In the genomic region with DNA sequence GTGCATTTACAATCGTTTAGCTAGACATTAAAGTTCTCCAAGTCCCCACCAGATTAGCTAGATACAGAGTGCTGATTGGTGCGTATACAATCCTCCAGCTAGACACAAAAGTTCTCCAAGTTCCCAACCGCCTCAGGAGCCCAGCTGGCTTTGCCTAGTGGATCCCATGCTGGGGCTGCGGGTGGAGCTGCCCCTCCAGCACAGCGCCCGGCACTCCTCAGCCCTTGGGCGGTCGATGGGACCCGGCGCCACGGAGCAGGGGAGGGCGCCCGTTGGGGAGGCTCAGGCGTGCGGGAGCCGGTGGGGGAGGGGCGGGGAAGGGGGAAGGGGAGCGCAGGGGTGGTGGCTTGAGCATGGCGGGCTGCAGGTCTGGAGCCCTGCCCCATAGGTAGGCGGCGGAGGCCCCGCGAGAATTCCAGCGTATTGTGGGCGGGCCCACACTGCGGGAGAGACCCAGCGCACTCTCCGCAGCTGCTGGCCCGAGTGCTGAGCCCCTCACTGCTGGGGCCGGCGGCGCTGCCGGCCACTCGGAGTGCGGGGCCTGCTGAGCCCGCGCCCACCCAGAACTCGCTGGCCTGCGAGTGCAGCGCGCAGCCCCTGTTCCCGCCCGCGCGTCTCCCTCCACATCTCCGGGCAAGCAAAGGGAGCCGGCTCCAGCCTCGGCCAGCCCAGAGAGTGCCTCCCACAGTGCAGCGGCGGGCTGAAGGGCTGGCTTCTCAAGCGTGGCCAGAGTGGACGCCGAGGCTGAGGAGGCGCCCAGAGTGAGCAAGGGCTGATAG, we compare ENCODE assay signal across 15 cellular contexts.
"Had no signal": no experiment of that assay in that cellular context is flagged by ENCODE, and none has a peak within 500 bp of the region (broad histone marks: within the 10 kb centered on the region; RNA-seq: fewer than 3 reads in every experiment).

No MANE protein-coding gene starts in this region.

- H3K4me1 ChIP-seq: breast epithelium, heart right ventricle, uterus had no signal

- H3K4me1 Mint-ChIP-seq: activated CD4-positive, alpha-beta memory T cell treated with anti-CD3 and anti-CD28 coated beads, Interleukin-2, amount 10 ng/mL, durations not matched to agents 7 days and 5 days; activated CD4-positive, alpha-beta T cell treated with anti-CD3 and anti-CD28 coated beads for 36 hours; naive thymus-derived CD8-positive, alpha-beta T cell had no signal

- H3K36me3 ChIP-seq: breast epithelium, heart right ventricle, thoracic aorta, uterus had no signal

- H3K27me3 Mint-ChIP-seq: activated CD4-positive, alpha-beta memory T cell treated with anti-CD3 and anti-CD28 coated beads, Interleukin-2, amount 10 ng/mL, durations not matched to agents 7 days and 5 days; activated CD4-positive, alpha-beta T cell treated with anti-CD3 and anti-CD28 coated beads for 36 hours; naive thymus-derived CD8-positive, alpha-beta T cell; stimulated activated naive CD8-positive, alpha-beta T cell treated with anti-CD3 and anti-CD28 coated beads, Interleukin-15, Interleukin-2, amounts not matched to agents 100 ng/mL and 50 ng/mL, for 24 hours had no signal

- H3K9me3 ChIP-seq: breast epithelium, thoracic aorta, uterus had no signal

- H3K27me3 ChIP-seq: breast epithelium, heart right ventricle, uterus had no signal

- H3K4me3 Mint-ChIP-seq: activated CD4-positive, alpha-beta memory T cell treated with anti-CD3 and anti-CD28 coated beads, Interleukin-2, amount 10 ng/mL, durations not matched to agents 7 days and 5 days; activated CD4-positive, alpha-beta T cell treated with anti-CD3 and anti-CD28 coated beads for 36 hours; naive thymus-derived CD8-positive, alpha-beta T cell; stimulated activated naive CD8-positive, alpha-beta T cell treated with anti-CD3 and anti-CD28 coated beads, Interleukin-15, Interleukin-2, amounts not matched to agents 100 ng/mL and 50 ng/mL, for 24 hours had no signal

- H3K27ac ChIP-seq: breast epithelium, heart right ventricle, thoracic aorta, uterus had no signal

- DNase-seq: activated CD4-positive, alpha-beta memory T cell treated with anti-CD3 and anti-CD28 coated beads, Interleukin-2, amount 10 ng/mL, durations not matched to agents 7 days and 5 days; activated CD4-positive, alpha-beta T cell treated with anti-CD3 and anti-CD28 coated beads for 36 hours; activated T-cell treated with anti-CD3 and anti-CD28 coated beads, Interleukin-2, amount 50 U/mL, for 48 hours; foreskin melanocyte; kidney glomerular epithelial cell; naive thymus-derived CD8-positive, alpha-beta T cell; occipital lobe; stimulated activated CD4-positive, alpha-beta T cell treated with anti-CD3 and anti-CD28 coated beads, Interleukin-2, amount 100 ng/mL, for 48 hours; T-helper 9 cell; uterus had no signal

- H3K27ac Mint-ChIP-seq: activated CD4-positive, alpha-beta memory T cell treated with anti-CD3 and anti-CD28 coated beads, Interleukin-2, amount 10 ng/mL, durations not matched to agents 7 days and 5 days; activated CD4-positive, alpha-beta T cell treated with anti-CD3 and anti-CD28 coated beads for 36 hours; naive thymus-derived CD8-positive, alpha-beta T cell; stimulated activated naive CD8-positive, alpha-beta T cell treated with anti-CD3 and anti-CD28 coated beads, Interleukin-15, Interleukin-2, amounts not matched to agents 100 ng/mL and 50 ng/mL, for 24 hours had no signal

- ATAC-seq: activated CD4-positive, alpha-beta T cell treated with anti-CD3 and anti-CD28 coated beads for 36 hours; heart right ventricle; mucosa of descending colon; naive thymus-derived CD8-positive, alpha-beta T cell had no signal

- H3K4me3 ChIP-seq: breast epithelium, heart right ventricle, mucosa of descending colon, thoracic aorta, uterus had no signal
